15 cellular contexts compared by ENCODE assay signal in genomic region chr4:122997463-122998101, GRCh38.
DNase-seq lines count a peak whose midpoint lies in the region; ATAC-seq, FAIRE-seq and TF ChIP-seq lines count a peak whose summit lies in the region.
"Had no signal": no experiment of that assay in that cellular context is flagged by ENCODE, and none has a peak within 500 bp of the region (broad histone marks: within the 10 kb centered on the region; RNA-seq: fewer than 3 reads in every experiment).

No MANE protein-coding gene starts in this region.

- DNase-seq in astrocyte (ENCODE audit: low read depth) = peak; percentile 7
- no peak for DNase-seq in AML-193 (lab: John Stamatoyannopoulos, UW)
- DNase-seq in ecto neural progenitor cell (ENCODE audit: low spot score) = no peak
- DNase-seq in GF-D8 (lab: John Stamatoyannopoulos, UW) = no peak
- DNase-seq: activated B cell treated with CpG ODN at 0.5 μM for 24 hours, hypothalamus, NCI-H1092 treated with DMSO at 0.1 percent for 48 hours, ovary had no signal

- H3K79me2 ChIP-seq in astrocyte (ENCODE audit: insufficient read depth, low read length) = no peaks in the 10 kb centered on the region

- peaks cover 1% of the 10 kb centered on the region for H3K9me3 Mint-ChIP-seq in astrocyte (ENCODE audit: unreplicated experiment)
- H3K9me3 Mint-ChIP-seq: activated B cell treated with CpG ODN at 0.5 μM for 24 hours; activated T-helper 1 cell treated with anti-CD3 and anti-CD28 coated beads, Interleukin-12 subunit alpha, Interleukin-12 subunit beta, Interleukin-2, Interleukin-4 antibody, amounts not matched to agents 30 ng/mL and 10 ng/mL and 1 ng/mL, durations not matched to agents 14 hours and 24 hours and 36 hours had no signal

- no peaks in the 10 kb centered on the region for H3K36me3 ChIP-seq in astrocyte (ENCODE audit: insufficient read depth, low read length)
- H3K36me3 ChIP-seq: ovary had no signal

- no peaks in the 10 kb centered on the region for H3K4me1 ChIP-seq in astrocyte (ENCODE audit: insufficient read depth, low read length)

- no peak overlapping the region for H3K9ac ChIP-seq in astrocyte (ENCODE audit: low read length)

- no peaks in the 10 kb centered on the region for H3K9me3 ChIP-seq in astrocyte (ENCODE audit: insufficient read depth, low read depth, low read length)
- H3K9me3 ChIP-seq: ovary had no signal

- no peak overlapping the region for H3K27ac Mint-ChIP-seq in astrocyte (ENCODE audit: unreplicated experiment)
- H3K27ac Mint-ChIP-seq: activated B cell treated with CpG ODN at 0.5 μM for 24 hours; activated T-helper 1 cell treated with anti-CD3 and anti-CD28 coated beads, Interleukin-12 subunit alpha, Interleukin-12 subunit beta, Interleukin-2, Interleukin-4 antibody, amounts not matched to agents 30 ng/mL and 10 ng/mL and 1 ng/mL, durations not matched to agents 14 hours and 24 hours and 36 hours had no signal

- no peak overlapping the region for H3K4me2 ChIP-seq in astrocyte (ENCODE audit: low read length)

- TF ChIP-seq CTCF in astrocyte (IDR thresholded peaks at IDR 0.05; ENCODE audit: insufficient read depth, low read depth, low read length) = no peak

- H4K20me1 ChIP-seq in astrocyte (ENCODE audit: insufficient read depth, low read length) = no peaks in the 10 kb centered on the region

- no peaks in the 10 kb centered on the region for H3K27me3 ChIP-seq in astrocyte (ENCODE audit: insufficient read depth, low read length)
- H3K27me3 ChIP-seq: ovary had no signal

- H3K4me3 Mint-ChIP-seq in astrocyte (ENCODE audit: unreplicated experiment) = no peak overlapping the region
- H3K4me3 Mint-ChIP-seq: activated B cell treated with CpG ODN at 0.5 μM for 24 hours; activated T-helper 1 cell treated with anti-CD3 and anti-CD28 coated beads, Interleukin-12 subunit alpha, Interleukin-12 subunit beta, Interleukin-2, Interleukin-4 antibody, amounts not matched to agents 30 ng/mL and 10 ng/mL and 1 ng/mL, durations not matched to agents 14 hours and 24 hours and 36 hours had no signal

- peak; percentile 92 for FAIRE-seq in astrocyte (lab: Jason Lieb, UNC)
- FAIRE-seq: endothelial cell of umbilical vein had no signal

- no peaks in the 10 kb centered on the region for H3K27me3 Mint-ChIP-seq in astrocyte (ENCODE audit: low read depth, unreplicated experiment)
- H3K27me3 Mint-ChIP-seq: activated B cell treated with CpG ODN at 0.5 μM for 24 hours had no signal

- H3K4me3 ChIP-seq in astrocyte (ENCODE audit: insufficient read depth, low read depth, low read length) = no peak overlapping the region
- H3K4me3 ChIP-seq: ovary had no signal

- H3K36me3 Mint-ChIP-seq in astrocyte (ENCODE audit: low read depth, unreplicated experiment) = no peaks in the 10 kb centered on the region

- no peak overlapping the region for H3K27ac ChIP-seq in astrocyte (ENCODE audit: low read depth, low read length)
- H3K27ac ChIP-seq: ovary had no signal

- no peaks in the 10 kb centered on the region for H3K4me1 Mint-ChIP-seq in astrocyte (ENCODE audit: low read depth, unreplicated experiment)

- ATAC-seq in GM18499 (IDR thresholded peaks at IDR 0.05; ENCODE audit: insufficient read depth, unreplicated experiment) (peak; percentile 96), GM19395 (IDR thresholded peaks at IDR 0.05; ENCODE audit: unreplicated experiment) (peak; percentile 68), HG03060 (IDR thresholded peaks at IDR 0.05; ENCODE audit: low read depth, unreplicated experiment) (peak; percentile 94), SK-N-SH treated with all-trans-retinoic acid at 6 μM for 48 hours (no peak)
- ATAC-seq: HCT116 had no signal

- H2AFZ ChIP-seq in astrocyte (ENCODE audit: low read depth, low read length) = no peak overlapping the region

TF ChIP-seq in SK-N-SH treated with all-trans-retinoic acid at 6 μM for 48 hours, 23 proteins besides CTCF, POLR2A, EP300 and RAD21:
- TF ChIP-seq, protein P1, sequence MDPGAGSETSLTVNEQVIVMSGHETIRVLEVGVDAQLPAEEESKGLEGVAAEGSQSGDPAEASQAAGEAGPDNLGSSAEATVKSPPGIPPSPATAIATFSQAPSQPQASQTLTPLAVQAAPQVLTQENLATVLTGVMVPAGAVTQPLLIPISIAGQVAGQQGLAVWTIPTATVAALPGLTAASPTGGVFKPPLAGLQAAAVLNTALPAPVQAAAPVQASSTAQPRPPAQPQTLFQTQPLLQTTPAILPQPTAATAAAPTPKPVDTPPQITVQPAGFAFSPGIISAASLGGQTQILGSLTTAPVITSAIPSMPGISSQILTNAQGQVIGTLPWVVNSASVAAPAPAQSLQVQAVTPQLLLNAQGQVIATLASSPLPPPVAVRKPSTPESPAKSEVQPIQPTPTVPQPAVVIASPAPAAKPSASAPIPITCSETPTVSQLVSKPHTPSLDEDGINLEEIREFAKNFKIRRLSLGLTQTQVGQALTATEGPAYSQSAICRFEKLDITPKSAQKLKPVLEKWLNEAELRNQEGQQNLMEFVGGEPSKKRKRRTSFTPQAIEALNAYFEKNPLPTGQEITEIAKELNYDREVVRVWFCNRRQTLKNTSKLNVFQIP (CRISPR knock-in tag; IDR thresholded peaks at IDR 0.05; ENCODE audit: borderline replicate concordance, low read depth) = no peak
- no peak for TF ChIP-seq ZFP3 (CRISPR knock-in tag; IDR thresholded peaks at IDR 0.05)
- no peak for TF ChIP-seq ZNF70 (CRISPR knock-in tag; IDR thresholded peaks at IDR 0.05)
- no peak for TF ChIP-seq RARB (CRISPR knock-in tag; IDR thresholded peaks at IDR 0.05)
- no peak for TF ChIP-seq OSR1 (CRISPR knock-in tag; IDR thresholded peaks at IDR 0.05)
- TF ChIP-seq GLIS3 (CRISPR knock-in tag; IDR thresholded peaks at IDR 0.05) = no peak
- TF ChIP-seq SNAI2 (CRISPR knock-in tag; IDR thresholded peaks at IDR 0.05) = no peak
- no peak for TF ChIP-seq ESRRG (CRISPR knock-in tag; IDR thresholded peaks at IDR 0.05)
- no peak for TF ChIP-seq TCF4 (CRISPR knock-in tag; IDR thresholded peaks at IDR 0.05; ENCODE audit: borderline replicate concordance)
- no peak for TF ChIP-seq ZNF565 (CRISPR knock-in tag; conservative IDR thresholded peaks at IDR 0.05; ENCODE audit: low read depth)
- no peak for TF ChIP-seq ZFP30 (CRISPR knock-in tag; IDR thresholded peaks at IDR 0.05)
- no peak for TF ChIP-seq ZNF8 (CRISPR knock-in tag; IDR thresholded peaks at IDR 0.05)
